Comparison of ENCODE assay signal across 8 cellular contexts in the genomic region with DNA sequence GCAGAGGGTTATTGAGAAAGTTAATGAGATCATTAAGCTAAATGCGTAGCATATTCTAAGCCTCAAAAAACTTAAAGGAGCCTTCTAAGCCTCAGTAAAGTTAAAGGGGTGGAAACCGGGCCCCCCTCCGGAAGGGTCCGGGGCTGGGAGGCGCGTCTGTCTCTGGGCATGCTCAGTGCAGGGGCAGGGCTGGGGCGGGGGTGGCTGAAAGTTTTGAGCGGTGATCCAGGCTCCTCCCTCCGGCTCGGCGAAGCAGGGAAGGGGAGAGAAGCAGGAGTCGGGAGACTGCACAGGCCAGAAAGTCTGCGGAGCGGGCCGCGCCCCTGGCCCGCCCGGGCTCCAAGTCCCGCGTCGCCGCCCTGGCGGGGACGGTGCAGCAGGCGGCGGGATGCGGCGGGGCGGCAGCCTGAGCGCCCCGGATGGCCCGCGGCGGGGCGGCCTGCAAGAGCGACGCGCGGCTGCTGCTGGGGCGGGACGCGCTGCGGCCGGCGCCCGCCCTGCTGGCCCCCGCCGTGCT. TPM values are rescaled to one million over a fixed set of nuclear protein-coding genes. Genes with fewer than 3 reads are reported as not detected.
DNase-seq lines count a peak whose midpoint lies in the region; ATAC-seq, FAIRE-seq and TF ChIP-seq lines count a peak whose summit lies in the region.

A gene (plus strand): TSS at position 240 of the 517 bp plus-strand sequence. CDS start 180 bp downstream, at position 420.

- H4K20me1 ChIP-seq in mammary epithelial cell (ENCODE audit: insufficient read depth, low read length): no peaks in the 10 kb centered on the region

- H3K4me3 ChIP-seq in H7 (ENCODE audit: insufficient read depth, low read depth, low read length): peak within 1 kb of the TSS; percentile 55
- H3K4me3 ChIP-seq in mammary epithelial cell (replicated peaks in 1 of 3; ENCODE audit: insufficient read depth in 1 of 3, low read depth in 2 of 3, low read length in 3 of 3): peak within 1 kb of the TSS; percentile 49 to 78 (median 51)
- H3K4me3 ChIP-seq in iPS-18c (ENCODE audit: insufficient read depth, low read depth, low read length): peak within 1 kb of the TSS; percentile 59
- peak within 1 kb of the TSS; percentile 37 to 67 (median 57) for H3K4me3 ChIP-seq in sigmoid colon

- WGBS in mammary epithelial cell (ENCODE audit: low coverage, missing lambda C conversion rate): 0% methylated on average over 3 of the region's 48 CpGs
- 1 to 15% methylated on average over 48 of the region's 48 CpGs for WGBS in sigmoid colon, 2 donors

- peaks cover 57% of the 10 kb centered on the region for H3K79me2 ChIP-seq in mammary epithelial cell (ENCODE audit: insufficient read depth, low read length)

- peak within 1 kb of the TSS; percentile 66 for H3K9ac ChIP-seq in mammary epithelial cell (ENCODE audit: insufficient read depth, low read length)

- H3K36me3 ChIP-seq in H7 (replicated peaks; ENCODE audit: control insufficient read depth, insufficient read depth, low read length) (no peaks in the 10 kb centered on the region), mammary epithelial cell (ENCODE audit: insufficient read depth, low read length) (no peaks in the 10 kb centered on the region), sigmoid colon (no peaks in the 10 kb centered on the region)

- H3K27ac ChIP-seq in mammary epithelial cell (ENCODE audit: insufficient read depth, low read depth, low read length): peak within 1 kb of the TSS; percentile 44
- H3K27ac ChIP-seq in sigmoid colon: peak within 1 kb of the TSS; percentile 83 to 92 (median 88)

- no peak for ATAC-seq in HG02981 (IDR thresholded peaks at IDR 0.05; ENCODE audit: unreplicated experiment)

- H3K27me3 ChIP-seq in H7 (ENCODE audit: control insufficient read depth, insufficient read depth, low read length) (peaks cover 14% of the 10 kb centered on the region), mammary epithelial cell (ENCODE audit: insufficient read depth, low read length) (no peaks in the 10 kb centered on the region), sigmoid colon (no peaks in the 10 kb centered on the region)

- peak within 1 kb of the TSS; percentile 90 for H2AFZ ChIP-seq in mammary epithelial cell (ENCODE audit: low read depth, low read length)

- peaks cover 3% of the 10 kb centered on the region for H3K9me3 ChIP-seq in mammary epithelial cell (replicated peaks; ENCODE audit: insufficient read depth, low read length)
- H3K9me3 ChIP-seq in iPS-18c (ENCODE audit: control insufficient read depth, insufficient read depth, low read length): no peaks in the 10 kb centered on the region
- no peaks in the 10 kb centered on the region for H3K9me3 ChIP-seq in sigmoid colon

- H3K4me1 ChIP-seq in mammary epithelial cell (ENCODE audit: insufficient read depth, low read length) (peaks cover 45% of the 10 kb centered on the region), sigmoid colon (peaks cover 0 to 50% (median 45%) of the 10 kb centered on the region in 4 donors)

- FAIRE-seq in RCC 7860 (lab: Jason Lieb, UNC): no peak

- no peak for TF ChIP-seq POLR2A in sigmoid colon (IDR thresholded peaks at IDR 0.05)

- dilution Hi-C loops in mammary epithelial cell (cut with HindIII; ENCODE audit: low sequenced_read_pairs): no loop called here

- intact Hi-C loops in mammary epithelial cell (cut with micrococcal nuclease) (loop anchor here (1.0 to 5.0 kb wide), 6 partner anchors 61 to 659 kb away; a partner anchor contains a TSS), sigmoid colon (cut with DNase I) (loop anchor here (2.0 kb wide), 1 partner anchor 102 kb away; no protein-coding TSS in a partner anchor)

- TF ChIP-seq CTCF in mammary epithelial cell (conservative IDR thresholded peaks at IDR 0.05 in 1 of 2, IDR thresholded peaks at IDR 0.05 in 1 of 2; ENCODE audit: extremely low read depth in 1 of 2, insufficient read depth in 1 of 2, low read depth in 1 of 2, low read length in 2 of 2): peak in 1 of 2 donors; percentile 9
- no peak for TF ChIP-seq CTCF in sigmoid colon (IDR thresholded peaks at IDR 0.05)

- in situ Hi-C loops in mammary epithelial cell (cut with MboI; ENCODE audit: low sequenced_read_pairs in 2 of 2): no loop called here

- BruUV-seq in mammary epithelial cell (replicated peaks; lab: Mats Ljungman, UMichigan): no TSS peak

- peak within 1 kb of the TSS; percentile 81 for H3K4me2 ChIP-seq in mammary epithelial cell (ENCODE audit: insufficient read depth, low read depth, low read length)

- DNase-seq in C1 segment of cervical spinal cord (lab: John Stamatoyannopoulos, UW): peak in 8 of 14 donors; percentile 5 to 51 (median 24)
- peak; percentile 92 for DNase-seq in H7
- peak; percentile 59 for DNase-seq in RCC 7860 (ENCODE audit: low spot score)
- peak; percentile 58 for DNase-seq in mammary epithelial cell
- peak; percentile 94 for DNase-seq in sigmoid colon
- DNase-seq in DMS79 (lab: John Stamatoyannopoulos, UW): no peak

- no peak for TF ChIP-seq EP300 in sigmoid colon (IDR thresholded peaks at IDR 0.05)

- CTCF ChIA-PET in mammary epithelial cell (lab: Charles Lee; ENCODE audit: low non-redundant PET): no interaction called here

RNA-seq across cellular contexts. Expression of the gene that starts here (rescaled TPM):
- 4.5 and 15.4 TPM in 2 replicates for total RNA-seq in H7 (2014; rRNA removed; shearing (Covaris generic))
- total RNA-seq in mammary epithelial cell: 10 to 100 TPM; 29.1 to 38.5 TPM
- polyA plus RNA-seq in mammary epithelial cell: 4.5 TPM
- 14.5 TPM for polyA minus RNA-seq in mammary epithelial cell
- total RNA-seq in sigmoid colon: 10 to 100 TPM; 15.6 to 35.2 (median 24.4) TPM
- polyA plus RNA-seq in sigmoid colon: 1 to 10 TPM in 2 of 3 donors, under 1 TPM in 1; 0.46 to 3.4 (median 1.2) TPM
